Comparison of ENCODE assay signal across 1 cellular context in genomic region chr2:68605939-68606338, GRCh38.
TF ChIP-seq lines count a peak whose summit lies in the region.

No MANE protein-coding gene starts in this region.

TF ChIP-seq in K562, 482 proteins besides CTCF, POLR2A, EP300 and RAD21 (continued from another document and continues in another):
- TF ChIP-seq FOXP4 (CRISPR knock-in tag; IDR thresholded peaks at IDR 0.05; ENCODE audit: borderline replicate concordance) (no peak), ARID1B (IDR thresholded peaks at IDR 0.05) (peak; percentile 40; the same call in 1 of the 2 replicates), OTX1 (CRISPR knock-in tag; IDR thresholded peaks at IDR 0.05) (no peak), HLTF (IDR thresholded peaks at IDR 0.05) (no peak), DPF2 (IDR thresholded peaks at IDR 0.05) (peak; percentile 33; the same call in 1 of the 2 replicates), CCNT2 (IDR thresholded peaks at IDR 0.05; ENCODE audit: borderline replicate concordance, extremely low read depth, insufficient read length, low read depth, low read length) (no peak), TAF1 (IDR thresholded peaks at IDR 0.05; ENCODE audit: control insufficient read depth, extremely low read depth, insufficient read depth, low read length, severe bottlenecking) (no peak), TGIF2 (CRISPR knock-in tag; IDR thresholded peaks at IDR 0.05) (no peak), KDM1A (IDR thresholded peaks at IDR 0.05) (no peak), ZEB2 (IDR thresholded peaks at IDR 0.05) (peak; percentile 7; the same call in 1 of the 2 replicates), NFE2L1 (tag; IDR thresholded peaks at IDR 0.05; ENCODE audit: borderline replicate concordance, low read depth) (no peak), PBX2 (CRISPR knock-in tag; IDR thresholded peaks at IDR 0.05; ENCODE audit: low read depth) (no peak), PBX2 (tag; conservative IDR thresholded peaks at IDR 0.05; ENCODE audit: low read depth) (no peak), HMG20A (CRISPR knock-in tag; conservative IDR thresholded peaks at IDR 0.05) (no peak), FOXO4 (CRISPR knock-in tag; IDR thresholded peaks at IDR 0.05) (no peak), ATF3 (IDR thresholded peaks at IDR 0.05) (peak; percentile 21; the same call in 1 of the 2 replicates), ATF3 (CRISPR knock-in tag; conservative IDR thresholded peaks at IDR 0.05) (no peak), ZNF79 (CRISPR knock-in tag; IDR thresholded peaks at IDR 0.05; ENCODE audit: low read depth) (no peak), MAZ (CRISPR knock-in tag; conservative IDR thresholded peaks at IDR 0.05 in 1 of 2, IDR thresholded peaks at IDR 0.05 in 1 of 2) (no peak), HEY1 (CRISPR knock-in tag; IDR thresholded peaks at IDR 0.05; ENCODE audit: borderline replicate concordance) (no peak), ZNF449 (CRISPR knock-in tag; IDR thresholded peaks at IDR 0.05) (no peak), XRCC4 (IDR thresholded peaks at IDR 0.05; ENCODE audit: extremely low read depth, insufficient read depth, insufficient read length) (no peak), TSC22D4 (tag; IDR thresholded peaks at IDR 0.05) (no peak), MXD1 (CRISPR knock-in tag; IDR thresholded peaks at IDR 0.05; ENCODE audit: borderline replicate concordance, poor library complexity, severe bottlenecking) (no peak), STAT5B (CRISPR knock-in tag; IDR thresholded peaks at IDR 0.05) (no peak), KDM2B (CRISPR knock-in tag; IDR thresholded peaks at IDR 0.05) (no peak), JUND (IDR thresholded peaks at IDR 0.05; ENCODE audit: borderline replicate concordance, low read depth, low read length) (0 out of 2 replicates have a peak, but pooled peaks have one; percentile 14), JUND (tag; IDR thresholded peaks at IDR 0.05; ENCODE audit: borderline replicate concordance, low read depth, low read length) (no peak), NR0B1 (IDR thresholded peaks at IDR 0.05; ENCODE audit: partially characterized antibody) (no peak), ATF2 (CRISPR knock-in tag; IDR thresholded peaks at IDR 0.05) (no peak), MLX (CRISPR knock-in tag; conservative IDR thresholded peaks at IDR 0.05) (no peak), GATA2 (CRISPR knock-in tag; IDR thresholded peaks at IDR 0.05) (no peak), MBD2 (IDR thresholded peaks at IDR 0.05; ENCODE audit: borderline replicate concordance, low read depth) (no peak), ZFP91 (CRISPR knock-in tag; IDR thresholded peaks at IDR 0.05) (no peak), POU5F1 (IDR thresholded peaks at IDR 0.05; ENCODE audit: borderline replicate concordance, low read depth, low read length, partially characterized antibody) (no peak), E2F8 (IDR thresholded peaks at IDR 0.05; ENCODE audit: low read depth, partially characterized antibody) (no peak), MCM2 (IDR thresholded peaks at IDR 0.05; ENCODE audit: low read depth) (no peak), SMARCA5 (IDR thresholded peaks at IDR 0.05) (no peak), TEAD1 (CRISPR knock-in tag; IDR thresholded peaks at IDR 0.05) (no peak), TCF3 (CRISPR knock-in tag; IDR thresholded peaks at IDR 0.05) (peak; percentile 13; the same call in 1 of the 2 replicates), ZNF212 (CRISPR knock-in tag; IDR thresholded peaks at IDR 0.05) (no peak), HMBOX1 (IDR thresholded peaks at IDR 0.05) (peak; percentile 97), BRF2 (IDR thresholded peaks at IDR 0.05; ENCODE audit: borderline replicate concordance, insufficient read depth, insufficient read length) (no peak)
